ENCODE assay signal across 13 cellular contexts in the genomic region with DNA sequence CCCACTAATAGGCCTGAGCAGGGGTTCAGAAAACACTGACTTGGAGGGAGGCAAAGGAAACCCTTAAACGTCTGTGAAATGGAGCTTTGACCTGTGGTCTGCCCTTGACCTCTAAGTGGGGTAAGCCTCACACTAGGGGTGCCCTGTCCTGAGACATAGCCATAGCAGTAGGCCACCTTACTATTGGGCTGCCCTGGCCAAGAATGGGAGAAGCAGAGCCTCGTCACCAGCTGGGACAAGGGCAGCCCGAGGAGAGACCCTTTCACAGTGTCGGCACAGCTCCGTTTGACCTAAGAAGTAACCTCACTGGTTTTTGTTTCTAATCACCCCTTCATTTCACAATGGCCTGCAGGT. TPM values are rescaled to one million over a fixed set of nuclear protein-coding genes. Genes with fewer than 3 reads are reported as not detected.
DNase-seq lines count a peak whose midpoint lies in the region; ATAC-seq and TF ChIP-seq lines count a peak whose summit lies in the region.
"Had no signal": no experiment of that assay in that cellular context is flagged by ENCODE, and none has a peak within 500 bp of the region (broad histone marks: within the 10 kb centered on the region; RNA-seq: fewer than 3 reads in every experiment).

No MANE protein-coding gene starts in this region.

- H3K4me2 ChIP-seq in GM23248 (ENCODE audit: unreplicated experiment) (peak overlapping the region; percentile 31), smooth muscle cell (peak overlapping the region; percentile 35)

- peaks cover 2% of the 10 kb centered on the region for H3K9me3 Mint-ChIP-seq in activated B cell treated with CpG ODN at 0.5 μM for 24 hours
- H3K9me3 Mint-ChIP-seq: CD4-positive, alpha-beta memory T cell had no signal

- H3K9ac ChIP-seq in GM23248 = peak overlapping the region; percentile 37; the same call in 1 of the 2 replicates
- H3K9ac ChIP-seq in smooth muscle cell (ENCODE audit: low read depth) = peak overlapping the region; percentile 54

- 77 to 78% methylated on average over 5 of the region's 5 CpGs for WGBS in GM23248 (ENCODE audit: low coverage in 1 of 2, low lambda C conversion rate in 2 of 2, missing lambda C conversion rate in 2 of 2), 2 experiments
- 13% methylated on average over 5 of the region's 5 CpGs for WGBS in right lobe of liver (ENCODE audit: insufficient coverage, low coverage, low lambda C conversion rate, missing lambda C conversion rate)
- WGBS in smooth muscle cell (ENCODE audit: low lambda C conversion rate) = 48% methylated on average over 5 of the region's 5 CpGs

- H3K4me1 ChIP-seq in GM23248 (ENCODE audit: insufficient read depth) (peaks cover 14% of the 10 kb centered on the region), right lobe of liver (peaks cover 0 to 41% (median 11%) of the 10 kb centered on the region in 4 donors), smooth muscle cell (ENCODE audit: low read depth) (no peaks in the 10 kb centered on the region)

- peak overlapping the region; percentile 9 for H3K27ac Mint-ChIP-seq in activated B cell treated with CpG ODN at 0.5 μM for 24 hours
- H3K27ac Mint-ChIP-seq: stimulated activated effector memory CD8-positive, alpha-beta T cell treated with anti-CD3 and anti-CD28 coated beads, Interleukin-12 subunit alpha, Interleukin-12 subunit beta, amount 100 ng/mL, for 72 hours had no signal

- TF ChIP-seq CTCF in activated B cell treated with CpG ODN at 0.5 μM for 24 hours (IDR thresholded peaks at IDR 0.05) = no peak
- no peak for TF ChIP-seq CTCF in right lobe of liver (IDR thresholded peaks at IDR 0.05)
- TF ChIP-seq CTCF in smooth muscle cell (IDR thresholded peaks at IDR 0.05; ENCODE audit: borderline replicate concordance, insufficient read depth, poor library complexity, severe bottlenecking) = no peak

- no peaks in the 10 kb centered on the region for H3K36me3 ChIP-seq in GM23248 (ENCODE audit: low read depth)
- H3K36me3 ChIP-seq in right lobe of liver = no peaks in the 10 kb centered on the region
- H3K36me3 ChIP-seq in smooth muscle cell (ENCODE audit: low read depth) = no peaks in the 10 kb centered on the region
- H3K36me3 ChIP-seq: gastroesophageal sphincter had no signal

- in situ Hi-C loops in GM23248 (cut with MboI) = no loop called here
- in situ Hi-C loops in KBM-7 (cut with MboI; ENCODE audit: low pct_unique_long_range_greater_than_20kb, low sequenced_read_pairs) = no loop called here

- CTCF ChIA-PET in activated B cell treated with CpG ODN at 0.5 μM for 24 hours (lab: Charles Lee) = interaction anchor here (0.9 to 3.8 kb wide), 4 partner anchors 122 to 402 kb away, joined by 3 to 16 read pairs (median 4); partner anchors contain the start of gene IFNAR1

- H3K4me3 Mint-ChIP-seq in activated B cell treated with CpG ODN at 0.5 μM for 24 hours = no peak overlapping the region
- H3K4me3 Mint-ChIP-seq: CD4-positive, alpha-beta memory T cell; stimulated activated effector memory CD8-positive, alpha-beta T cell treated with anti-CD3 and anti-CD28 coated beads, Interleukin-12 subunit alpha, Interleukin-12 subunit beta, amount 100 ng/mL, for 72 hours had no signal

- H3K4me1 Mint-ChIP-seq in activated B cell treated with CpG ODN at 0.5 μM for 24 hours = peaks cover 56% of the 10 kb centered on the region

- peaks cover 19% of the 10 kb centered on the region for H3F3A ChIP-seq in GM23248 (ENCODE audit: insufficient read depth)
- no peaks in the 10 kb centered on the region for H3F3A ChIP-seq in smooth muscle cell (ENCODE audit: low read depth)

- DNase-seq in GM23248 (no peak), activated B cell treated with CpG ODN at 0.5 μM for 24 hours (no peak), right lobe of liver (peak in 1 of 3 donors; percentile 47), smooth muscle cell (lab: John Stamatoyannopoulos, UW; ENCODE audit: unreplicated experiment) (no peak), DMS 273 (lab: John Stamatoyannopoulos, UW; ENCODE audit: unreplicated experiment) (no peak), KBM-7 (no peak)
- DNase-seq: activated CD8-positive, alpha-beta memory T cell treated with anti-CD3 and anti-CD28 coated beads, Interleukin-2, amount 50 U/mL, for 48 hours; CD4-positive, alpha-beta memory T cell; NCI-H524 had no signal

- no peak for TF ChIP-seq POLR2A in right lobe of liver (IDR thresholded peaks at IDR 0.05)

- H3K9me3 ChIP-seq in GM23248 (ENCODE audit: low read depth) = no peaks in the 10 kb centered on the region
- no peaks in the 10 kb centered on the region for H3K9me3 ChIP-seq in right lobe of liver
- H3K9me3 ChIP-seq in smooth muscle cell (replicated peaks; ENCODE audit: low read depth) = no peaks in the 10 kb centered on the region
- H3K9me3 ChIP-seq: gastroesophageal sphincter had no signal

- H4K20me1 ChIP-seq in GM23248 (ENCODE audit: insufficient read depth) (no peaks in the 10 kb centered on the region), smooth muscle cell (ENCODE audit: low read depth) (no peaks in the 10 kb centered on the region)

- intact Hi-C loops in activated B cell treated with CpG ODN at 0.5 μM for 24 hours (cut with micrococcal nuclease) = no loop called here
- intact Hi-C loops in right lobe of liver (cut with DNase I) = loop anchor here in 1 of 2 donors (10.0 kb wide), 1 partner anchor 61 kb away; the partner anchor contains the start of gene IL10RB

- H3K79me2 ChIP-seq in GM23248 (ENCODE audit: insufficient read depth) = no peaks in the 10 kb centered on the region
- H3K79me2 ChIP-seq in smooth muscle cell (ENCODE audit: low read depth) = no peaks in the 10 kb centered on the region

- H3K27ac ChIP-seq in GM23248 = peak overlapping the region; percentile 87
- peak overlapping the region; percentile 70 to 86 (median 77) for H3K27ac ChIP-seq in right lobe of liver
- peak overlapping the region; percentile 94 for H3K27ac ChIP-seq in smooth muscle cell (ENCODE audit: low read depth)

- no peaks in the 10 kb centered on the region for H3K27me3 Mint-ChIP-seq in activated B cell treated with CpG ODN at 0.5 μM for 24 hours
- H3K27me3 Mint-ChIP-seq: CD4-positive, alpha-beta memory T cell had no signal

- POLR2A ChIA-PET in activated B cell treated with CpG ODN at 0.5 μM for 24 hours (lab: Charles Lee) = interaction anchor here (1.1 to 2.8 kb wide), 5 partner anchors 64 to 241 kb away, joined by 3 to 27 read pairs (median 5); partner anchors contain the start of genes IFNAR1 and IL10RB

- H2AFZ ChIP-seq in GM23248 = no peak overlapping the region
- no peak overlapping the region for H2AFZ ChIP-seq in smooth muscle cell (ENCODE audit: low read depth)

- H3K36me3 Mint-ChIP-seq in activated B cell treated with CpG ODN at 0.5 μM for 24 hours (ENCODE audit: low read depth) = no peaks in the 10 kb centered on the region
- H3K36me3 Mint-ChIP-seq: CD4-positive, alpha-beta memory T cell; stimulated activated effector memory CD8-positive, alpha-beta T cell treated with anti-CD3 and anti-CD28 coated beads, Interleukin-12 subunit alpha, Interleukin-12 subunit beta, amount 100 ng/mL, for 72 hours had no signal

- H3K9me2 ChIP-seq in GM23248 (ENCODE audit: insufficient read depth) = no peaks in the 10 kb centered on the region

- no peaks in the 10 kb centered on the region for H3K27me3 ChIP-seq in GM23248 (replicated peaks; ENCODE audit: insufficient read depth)
- H3K27me3 ChIP-seq in right lobe of liver = no peaks in the 10 kb centered on the region
- H3K27me3 ChIP-seq in smooth muscle cell (ENCODE audit: low read depth) = no peaks in the 10 kb centered on the region
- H3K27me3 ChIP-seq: gastroesophageal sphincter had no signal

- no peak for ATAC-seq in activated B cell treated with CpG ODN at 0.5 μM for 24 hours (ENCODE audit: low read depth)
- ATAC-seq in right lobe of liver = peak in 3 of 4 donors; percentile 0 to 36 (median 15)
- no peak for ATAC-seq in HG02852 (IDR thresholded peaks at IDR 0.05; ENCODE audit: unreplicated experiment)
- ATAC-seq in GM21717 (IDR thresholded peaks at IDR 0.05; ENCODE audit: unreplicated experiment) = no peak

- H3K4me3 ChIP-seq in GM23248 (no peak overlapping the region), right lobe of liver (no peak overlapping the region), smooth muscle cell (no peak overlapping the region)
- H3K4me3 ChIP-seq: gastroesophageal sphincter had no signal

RNA-seq across cellular contexts. Expression of gene IFNAR2, which starts 26.4 kb away (rescaled TPM):
- total RNA-seq in GM23248 (2014; rRNA removed; shearing (Covaris generic)) = 4.0 and 4.3 TPM in 2 replicates
- 19.1 and 21.8 TPM in 2 replicates for polyA plus RNA-seq in GM23248 (2016; fragmentation: Nextera tagmentation; extraction: Ambion mirVana)
- 24.9 and 29.2 TPM in 2 replicates for total RNA-seq in activated B cell treated with CpG ODN at 0.5 μM for 24 hours
- 10 to 100 TPM; 12.4 to 35.5 (median 16.3) TPM for total RNA-seq in right lobe of liver
- total RNA-seq in smooth muscle cell = 26.8 and 33.2 TPM in 2 replicates
- polyA plus RNA-seq in smooth muscle cell = 29.3 and 30.7 TPM in 2 replicates

Comparison
In these comparisons a context has a peak if more than half of its experiments do, and no peak if none do; other contexts are left out.
1. ATAC-seq: peak in right lobe of liver (3 of 4); none in activated B cell treated with CpG ODN at 0.5 μM for 24 hours (single experiment), HG02852 (single experiment) and GM21717 (single experiment).
2. Peak in every context shown above with its lines, with median percentiles within 50 percentile points of each other: H3K27ac ChIP-seq.